ENCODE assay signal across 1 cellular context in the genomic region with DNA sequence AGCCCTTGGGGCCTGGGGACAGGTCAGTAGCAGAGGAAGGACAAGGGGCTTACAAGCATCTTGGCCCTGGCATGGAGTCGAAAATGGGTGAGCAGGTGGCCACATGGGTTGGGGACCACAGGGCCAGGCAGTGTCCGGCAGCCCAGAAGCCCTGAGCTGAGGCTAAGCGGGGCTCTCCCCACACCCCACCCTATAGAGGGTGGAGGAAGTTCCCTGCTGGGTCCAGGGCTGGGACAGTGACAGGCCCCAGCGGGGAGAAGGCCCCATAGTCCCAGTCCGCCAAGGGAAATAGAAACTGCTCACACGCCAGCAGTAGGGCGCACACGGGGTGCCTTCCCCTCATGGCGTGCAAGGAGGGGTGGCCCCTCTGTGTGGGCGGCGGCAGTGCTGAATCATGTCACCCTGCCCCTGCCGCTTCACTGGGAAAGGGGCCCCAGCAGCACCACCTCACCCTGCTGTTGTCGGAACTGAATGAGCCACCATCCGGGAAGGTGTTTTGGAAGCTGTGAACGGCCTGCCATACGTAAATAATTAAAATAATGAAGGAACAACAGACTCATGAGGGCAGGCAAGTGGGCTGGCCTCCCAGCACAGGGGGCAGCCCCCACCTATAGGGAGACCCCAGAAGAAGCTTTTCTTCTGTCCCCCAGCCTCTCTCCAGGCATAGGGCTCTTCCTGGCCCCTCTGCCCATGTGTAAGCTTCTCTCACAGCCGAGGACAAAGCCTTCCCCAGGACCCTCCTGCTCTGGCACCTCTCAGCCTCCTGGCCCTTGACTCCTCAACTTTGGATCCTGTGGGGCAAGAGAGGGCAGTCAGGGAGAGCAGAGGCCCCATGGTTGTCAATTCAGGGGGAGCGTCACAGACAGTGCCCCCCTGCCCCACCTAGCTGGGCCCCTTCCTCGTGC.
TF ChIP-seq lines count a peak whose summit lies in the region.

No MANE protein-coding gene starts in this region.

TF ChIP-seq in GM12878, 131 proteins besides CTCF, POLR2A, EP300 and RAD21 (continues in another document):
- no peak for TF ChIP-seq FOS (IDR thresholded peaks at IDR 0.05; ENCODE audit: borderline replicate concordance, extremely low read depth, insufficient read length)
- peak; percentile 85 for TF ChIP-seq MXI1 (IDR thresholded peaks at IDR 0.05; ENCODE audit: low read depth, low read length)
- TF ChIP-seq CBX5 (IDR thresholded peaks at IDR 0.05; ENCODE audit: low read depth) = no peak
- peak; percentile 43; the same call in 1 of the 2 replicates for TF ChIP-seq ZNF207 (IDR thresholded peaks at IDR 0.05; ENCODE audit: borderline replicate concordance)
- TF ChIP-seq TCF12 (IDR thresholded peaks at IDR 0.05; ENCODE audit: low read depth, low read length) = peak; percentile 96
- TF ChIP-seq FOXM1 (IDR thresholded peaks at IDR 0.05; ENCODE audit: low read depth, low read length) = no peak
- peak; percentile 88 for TF ChIP-seq DPF2 (IDR thresholded peaks at IDR 0.05)
- no peak for TF ChIP-seq ASH2L (IDR thresholded peaks at IDR 0.05; ENCODE audit: borderline replicate concordance, low read depth)
- TF ChIP-seq, protein P1, sequence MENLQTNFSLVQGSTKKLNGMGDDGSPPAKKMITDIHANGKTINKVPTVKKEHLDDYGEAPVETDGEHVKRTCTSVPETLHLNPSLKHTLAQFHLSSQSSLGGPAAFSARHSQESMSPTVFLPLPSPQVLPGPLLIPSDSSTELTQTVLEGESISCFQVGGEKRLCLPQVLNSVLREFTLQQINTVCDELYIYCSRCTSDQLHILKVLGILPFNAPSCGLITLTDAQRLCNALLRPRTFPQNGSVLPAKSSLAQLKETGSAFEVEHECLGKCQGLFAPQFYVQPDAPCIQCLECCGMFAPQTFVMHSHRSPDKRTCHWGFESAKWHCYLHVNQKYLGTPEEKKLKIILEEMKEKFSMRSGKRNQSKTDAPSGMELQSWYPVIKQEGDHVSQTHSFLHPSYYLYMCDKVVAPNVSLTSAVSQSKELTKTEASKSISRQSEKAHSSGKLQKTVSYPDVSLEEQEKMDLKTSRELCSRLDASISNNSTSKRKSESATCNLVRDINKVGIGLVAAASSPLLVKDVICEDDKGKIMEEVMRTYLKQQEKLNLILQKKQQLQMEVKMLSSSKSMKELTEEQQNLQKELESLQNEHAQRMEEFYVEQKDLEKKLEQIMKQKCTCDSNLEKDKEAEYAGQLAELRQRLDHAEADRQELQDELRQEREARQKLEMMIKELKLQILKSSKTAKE (IDR thresholded peaks at IDR 0.05; ENCODE audit: low read depth, poor library complexity, severe bottlenecking) = peak; percentile 65
- TF ChIP-seq, protein P2, sequence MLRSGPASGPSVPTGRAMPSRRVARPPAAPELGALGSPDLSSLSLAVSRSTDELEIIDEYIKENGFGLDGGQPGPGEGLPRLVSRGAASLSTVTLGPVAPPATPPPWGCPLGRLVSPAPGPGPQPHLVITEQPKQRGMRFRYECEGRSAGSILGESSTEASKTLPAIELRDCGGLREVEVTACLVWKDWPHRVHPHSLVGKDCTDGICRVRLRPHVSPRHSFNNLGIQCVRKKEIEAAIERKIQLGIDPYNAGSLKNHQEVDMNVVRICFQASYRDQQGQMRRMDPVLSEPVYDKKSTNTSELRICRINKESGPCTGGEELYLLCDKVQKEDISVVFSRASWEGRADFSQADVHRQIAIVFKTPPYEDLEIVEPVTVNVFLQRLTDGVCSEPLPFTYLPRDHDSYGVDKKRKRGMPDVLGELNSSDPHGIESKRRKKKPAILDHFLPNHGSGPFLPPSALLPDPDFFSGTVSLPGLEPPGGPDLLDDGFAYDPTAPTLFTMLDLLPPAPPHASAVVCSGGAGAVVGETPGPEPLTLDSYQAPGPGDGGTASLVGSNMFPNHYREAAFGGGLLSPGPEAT (IDR thresholded peaks at IDR 0.05; ENCODE audit: low read depth) = peak; percentile 84
- TF ChIP-seq, protein P3, sequence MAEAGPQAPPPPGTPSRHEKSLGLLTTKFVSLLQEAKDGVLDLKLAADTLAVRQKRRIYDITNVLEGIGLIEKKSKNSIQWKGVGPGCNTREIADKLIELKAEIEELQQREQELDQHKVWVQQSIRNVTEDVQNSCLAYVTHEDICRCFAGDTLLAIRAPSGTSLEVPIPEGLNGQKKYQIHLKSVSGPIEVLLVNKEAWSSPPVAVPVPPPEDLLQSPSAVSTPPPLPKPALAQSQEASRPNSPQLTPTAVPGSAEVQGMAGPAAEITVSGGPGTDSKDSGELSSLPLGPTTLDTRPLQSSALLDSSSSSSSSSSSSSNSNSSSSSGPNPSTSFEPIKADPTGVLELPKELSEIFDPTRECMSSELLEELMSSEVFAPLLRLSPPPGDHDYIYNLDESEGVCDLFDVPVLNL (IDR thresholded peaks at IDR 0.05; ENCODE audit: low read depth, low read length) = no peak
- TF ChIP-seq, protein P4, sequence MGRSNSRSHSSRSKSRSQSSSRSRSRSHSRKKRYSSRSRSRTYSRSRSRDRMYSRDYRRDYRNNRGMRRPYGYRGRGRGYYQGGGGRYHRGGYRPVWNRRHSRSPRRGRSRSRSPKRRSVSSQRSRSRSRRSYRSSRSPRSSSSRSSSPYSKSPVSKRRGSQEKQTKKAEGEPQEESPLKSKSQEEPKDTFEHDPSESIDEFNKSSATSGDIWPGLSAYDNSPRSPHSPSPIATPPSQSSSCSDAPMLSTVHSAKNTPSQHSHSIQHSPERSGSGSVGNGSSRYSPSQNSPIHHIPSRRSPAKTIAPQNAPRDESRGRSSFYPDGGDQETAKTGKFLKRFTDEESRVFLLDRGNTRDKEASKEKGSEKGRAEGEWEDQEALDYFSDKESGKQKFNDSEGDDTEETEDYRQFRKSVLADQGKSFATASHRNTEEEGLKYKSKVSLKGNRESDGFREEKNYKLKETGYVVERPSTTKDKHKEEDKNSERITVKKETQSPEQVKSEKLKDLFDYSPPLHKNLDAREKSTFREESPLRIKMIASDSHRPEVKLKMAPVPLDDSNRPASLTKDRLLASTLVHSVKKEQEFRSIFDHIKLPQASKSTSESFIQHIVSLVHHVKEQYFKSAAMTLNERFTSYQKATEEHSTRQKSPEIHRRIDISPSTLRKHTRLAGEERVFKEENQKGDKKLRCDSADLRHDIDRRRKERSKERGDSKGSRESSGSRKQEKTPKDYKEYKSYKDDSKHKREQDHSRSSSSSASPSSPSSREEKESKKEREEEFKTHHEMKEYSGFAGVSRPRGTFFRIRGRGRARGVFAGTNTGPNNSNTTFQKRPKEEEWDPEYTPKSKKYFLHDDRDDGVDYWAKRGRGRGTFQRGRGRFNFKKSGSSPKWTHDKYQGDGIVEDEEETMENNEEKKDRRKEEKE (IDR thresholded peaks at IDR 0.05) = no peak
- peak; percentile 98 for TF ChIP-seq MEF2B (IDR thresholded peaks at IDR 0.05; ENCODE audit: partially characterized antibody, poor library complexity, severe bottlenecking)
- peak; percentile 68 for TF ChIP-seq KLF5 (IDR thresholded peaks at IDR 0.05; ENCODE audit: partially characterized antibody)
- TF ChIP-seq, protein P5, sequence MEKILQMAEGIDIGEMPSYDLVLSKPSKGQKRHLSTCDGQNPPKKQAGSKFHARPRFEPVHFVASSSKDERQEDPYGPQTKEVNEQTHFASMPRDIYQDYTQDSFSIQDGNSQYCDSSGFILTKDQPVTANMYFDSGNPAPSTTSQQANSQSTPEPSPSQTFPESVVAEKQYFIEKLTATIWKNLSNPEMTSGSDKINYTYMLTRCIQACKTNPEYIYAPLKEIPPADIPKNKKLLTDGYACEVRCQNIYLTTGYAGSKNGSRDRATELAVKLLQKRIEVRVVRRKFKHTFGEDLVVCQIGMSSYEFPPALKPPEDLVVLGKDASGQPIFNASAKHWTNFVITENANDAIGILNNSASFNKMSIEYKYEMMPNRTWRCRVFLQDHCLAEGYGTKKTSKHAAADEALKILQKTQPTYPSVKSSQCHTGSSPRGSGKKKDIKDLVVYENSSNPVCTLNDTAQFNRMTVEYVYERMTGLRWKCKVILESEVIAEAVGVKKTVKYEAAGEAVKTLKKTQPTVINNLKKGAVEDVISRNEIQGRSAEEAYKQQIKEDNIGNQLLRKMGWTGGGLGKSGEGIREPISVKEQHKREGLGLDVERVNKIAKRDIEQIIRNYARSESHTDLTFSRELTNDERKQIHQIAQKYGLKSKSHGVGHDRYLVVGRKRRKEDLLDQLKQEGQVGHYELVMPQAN (conservative IDR thresholded peaks at IDR 0.05) = peak; percentile 60; the same call in 1 of the 2 replicates
- TF ChIP-seq FOXK2 (IDR thresholded peaks at IDR 0.05) = peak; percentile 44
- TF ChIP-seq ATF7 (IDR thresholded peaks at IDR 0.05; ENCODE audit: low read depth) = peak; percentile 94
- 0 out of 2 replicates have a peak, but pooled peaks have one; percentile 24 for TF ChIP-seq TARDBP (IDR thresholded peaks at IDR 0.05; ENCODE audit: borderline replicate concordance)
- no peak for TF ChIP-seq CHD1 (IDR thresholded peaks at IDR 0.05; ENCODE audit: low read depth, low read length)
- peak; percentile 77 for TF ChIP-seq JUNB (IDR thresholded peaks at IDR 0.05)
- peak; percentile 80; the same call in 1 of the 2 replicates for TF ChIP-seq TAF1 (IDR thresholded peaks at IDR 0.05; ENCODE audit: borderline replicate concordance, low read depth, low read length)
- peak; percentile 93 to 95 for TF ChIP-seq BHLHE40 (IDR thresholded peaks at IDR 0.05; ENCODE audit: borderline replicate concordance in 1 of 2, low read depth in 2 of 2, low read length in 1 of 2)
- TF ChIP-seq, protein P6, sequence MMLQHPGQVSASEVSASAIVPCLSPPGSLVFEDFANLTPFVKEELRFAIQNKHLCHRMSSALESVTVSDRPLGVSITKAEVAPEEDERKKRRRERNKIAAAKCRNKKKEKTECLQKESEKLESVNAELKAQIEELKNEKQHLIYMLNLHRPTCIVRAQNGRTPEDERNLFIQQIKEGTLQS (IDR thresholded peaks at IDR 0.05; ENCODE audit: borderline replicate concordance, extremely low read depth, low read depth, low read length) = no peak
- no peak for TF ChIP-seq SIX5 (IDR thresholded peaks at IDR 0.05; ENCODE audit: low read depth, low read length, severe bottlenecking)
- peak; percentile 88 for TF ChIP-seq BCL11A (IDR thresholded peaks at IDR 0.05; ENCODE audit: low read depth, low read length)
- TF ChIP-seq, protein P7, sequence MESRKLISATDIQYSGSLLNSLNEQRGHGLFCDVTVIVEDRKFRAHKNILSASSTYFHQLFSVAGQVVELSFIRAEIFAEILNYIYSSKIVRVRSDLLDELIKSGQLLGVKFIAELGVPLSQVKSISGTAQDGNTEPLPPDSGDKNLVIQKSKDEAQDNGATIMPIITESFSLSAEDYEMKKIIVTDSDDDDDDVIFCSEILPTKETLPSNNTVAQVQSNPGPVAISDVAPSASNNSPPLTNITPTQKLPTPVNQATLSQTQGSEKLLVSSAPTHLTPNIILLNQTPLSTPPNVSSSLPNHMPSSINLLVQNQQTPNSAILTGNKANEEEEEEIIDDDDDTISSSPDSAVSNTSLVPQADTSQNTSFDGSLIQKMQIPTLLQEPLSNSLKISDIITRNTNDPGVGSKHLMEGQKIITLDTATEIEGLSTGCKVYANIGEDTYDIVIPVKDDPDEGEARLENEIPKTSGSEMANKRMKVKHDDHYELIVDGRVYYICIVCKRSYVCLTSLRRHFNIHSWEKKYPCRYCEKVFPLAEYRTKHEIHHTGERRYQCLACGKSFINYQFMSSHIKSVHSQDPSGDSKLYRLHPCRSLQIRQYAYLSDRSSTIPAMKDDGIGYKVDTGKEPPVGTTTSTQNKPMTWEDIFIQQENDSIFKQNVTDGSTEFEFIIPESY (IDR thresholded peaks at IDR 0.05) = no peak
- TF ChIP-seq IKZF1 (conservative IDR thresholded peaks at IDR 0.05) = peak; percentile 99
- TF ChIP-seq ZBED1 (IDR thresholded peaks at IDR 0.05; ENCODE audit: borderline replicate concordance) = peak; percentile 96; the same call in 1 of the 2 replicates
- TF ChIP-seq STAT1 (conservative IDR thresholded peaks at IDR 0.05) = no peak
- TF ChIP-seq SRF (IDR thresholded peaks at IDR 0.05; ENCODE audit: low read depth in 2 of 2, low read length in 2 of 2) = peak in 1 of 2 experiments; percentile 51; a peak in 1 of 4 replicates
- TF ChIP-seq IKZF2 (IDR thresholded peaks at IDR 0.05) = peak; percentile 95 to 97
- TF ChIP-seq, protein P8, sequence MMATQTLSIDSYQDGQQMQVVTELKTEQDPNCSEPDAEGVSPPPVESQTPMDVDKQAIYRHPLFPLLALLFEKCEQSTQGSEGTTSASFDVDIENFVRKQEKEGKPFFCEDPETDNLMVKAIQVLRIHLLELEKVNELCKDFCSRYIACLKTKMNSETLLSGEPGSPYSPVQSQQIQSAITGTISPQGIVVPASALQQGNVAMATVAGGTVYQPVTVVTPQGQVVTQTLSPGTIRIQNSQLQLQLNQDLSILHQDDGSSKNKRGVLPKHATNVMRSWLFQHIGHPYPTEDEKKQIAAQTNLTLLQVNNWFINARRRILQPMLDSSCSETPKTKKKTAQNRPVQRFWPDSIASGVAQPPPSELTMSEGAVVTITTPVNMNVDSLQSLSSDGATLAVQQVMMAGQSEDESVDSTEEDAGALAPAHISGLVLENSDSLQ (IDR thresholded peaks at IDR 0.05) = peak; percentile 56; the same call in 1 of the 2 replicates
- TF ChIP-seq, protein P9, sequence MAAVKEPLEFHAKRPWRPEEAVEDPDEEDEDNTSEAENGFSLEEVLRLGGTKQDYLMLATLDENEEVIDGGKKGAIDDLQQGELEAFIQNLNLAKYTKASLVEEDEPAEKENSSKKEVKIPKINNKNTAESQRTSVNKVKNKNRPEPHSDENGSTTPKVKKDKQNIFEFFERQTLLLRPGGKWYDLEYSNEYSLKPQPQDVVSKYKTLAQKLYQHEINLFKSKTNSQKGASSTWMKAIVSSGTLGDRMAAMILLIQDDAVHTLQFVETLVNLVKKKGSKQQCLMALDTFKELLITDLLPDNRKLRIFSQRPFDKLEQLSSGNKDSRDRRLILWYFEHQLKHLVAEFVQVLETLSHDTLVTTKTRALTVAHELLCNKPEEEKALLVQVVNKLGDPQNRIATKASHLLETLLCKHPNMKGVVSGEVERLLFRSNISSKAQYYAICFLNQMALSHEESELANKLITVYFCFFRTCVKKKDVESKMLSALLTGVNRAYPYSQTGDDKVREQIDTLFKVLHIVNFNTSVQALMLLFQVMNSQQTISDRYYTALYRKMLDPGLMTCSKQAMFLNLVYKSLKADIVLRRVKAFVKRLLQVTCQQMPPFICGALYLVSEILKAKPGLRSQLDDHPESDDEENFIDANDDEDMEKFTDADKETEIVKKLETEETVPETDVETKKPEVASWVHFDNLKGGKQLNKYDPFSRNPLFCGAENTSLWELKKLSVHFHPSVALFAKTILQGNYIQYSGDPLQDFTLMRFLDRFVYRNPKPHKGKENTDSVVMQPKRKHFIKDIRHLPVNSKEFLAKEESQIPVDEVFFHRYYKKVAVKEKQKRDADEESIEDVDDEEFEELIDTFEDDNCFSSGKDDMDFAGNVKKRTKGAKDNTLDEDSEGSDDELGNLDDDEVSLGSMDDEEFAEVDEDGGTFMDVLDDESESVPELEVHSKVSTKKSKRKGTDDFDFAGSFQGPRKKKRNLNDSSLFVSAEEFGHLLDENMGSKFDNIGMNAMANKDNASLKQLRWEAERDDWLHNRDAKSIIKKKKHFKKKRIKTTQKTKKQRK (IDR thresholded peaks at IDR 0.05; ENCODE audit: low read depth, low read length) = no peak
- TF ChIP-seq EZH2 (IDR thresholded peaks at IDR 0.05; ENCODE audit: borderline replicate concordance, control insufficient read depth, low read depth, low read length) = no peak
- no peak for TF ChIP-seq GABPA (IDR thresholded peaks at IDR 0.05; ENCODE audit: low read depth)
- no peak for TF ChIP-seq ZNF622 (IDR thresholded peaks at IDR 0.05)
- TF ChIP-seq MTA3 (IDR thresholded peaks at IDR 0.05; ENCODE audit: borderline replicate concordance, low read length) = no peak
- TF ChIP-seq SP1 (IDR thresholded peaks at IDR 0.05; ENCODE audit: low read depth, low read length) = peak; percentile 91
- 0 out of 2 replicates have a peak, but pooled peaks have one; percentile 8 for TF ChIP-seq SPI1 (IDR thresholded peaks at IDR 0.05; ENCODE audit: borderline replicate concordance, insufficient read depth, low read depth, low read length)
- peak; percentile 72 for TF ChIP-seq SMAD5 (IDR thresholded peaks at IDR 0.05; ENCODE audit: low read depth)
- no peak for TF ChIP-seq CBX3 (IDR thresholded peaks at IDR 0.05; ENCODE audit: borderline replicate concordance, low read depth)
- no peak; the same call in 1 of the 2 replicates for TF ChIP-seq ZNF24 (IDR thresholded peaks at IDR 0.05)
